Comparison of ENCODE assay signal across 18 cellular contexts in genomic region chr11:70029115-70029830, GRCh38. TPM values are rescaled to one million over a fixed set of nuclear protein-coding genes. Genes with fewer than 3 reads are reported as not detected.
DNase-seq lines count a peak whose midpoint lies in the region; ATAC-seq lines count a peak whose summit lies in the region.
"Had no signal": no experiment of that assay in that cellular context is flagged by ENCODE, and none has a peak within 500 bp of the region (broad histone marks: within the 10 kb centered on the region; RNA-seq: fewer than 3 reads in every experiment).

No MANE protein-coding gene starts in this region.

- H3K4me2 ChIP-seq in neuronal stem cell (ENCODE audit: insufficient read depth, low read length, poor library complexity, severe bottlenecking), result no peak overlapping the region

- no peak overlapping the region for H2AK5ac ChIP-seq in neuronal stem cell (ENCODE audit: low read depth, low read length)

- H3K4me3 ChIP-seq in MG63 (no peak overlapping the region), neuronal stem cell (ENCODE audit: low read length in 2 of 2) (no peak overlapping the region)
- H3K4me3 ChIP-seq: dorsolateral prefrontal cortex, esophagus muscularis mucosa had no signal

- ATAC-seq in left ventricle myocardium superior, result peak; percentile 34
- no peak for ATAC-seq in GM18519 (IDR thresholded peaks at IDR 0.05; ENCODE audit: low FRiP score, unreplicated experiment)
- ATAC-seq: activated T-cell treated with anti-CD3 and anti-CD28 coated beads, Interleukin-2, amount 50 U/mL, for 4 hours; CD8-positive, alpha-beta T cell; sciatic nerve had no signal

- H4K91ac ChIP-seq in neuronal stem cell (ENCODE audit: low read depth, low read length, poor library complexity), result peak overlapping the region; percentile 14

- peak overlapping the region; percentile 23 for H3K14ac ChIP-seq in neuronal stem cell (ENCODE audit: low read length)

- H3K27ac ChIP-seq in neuronal stem cell (replicated peaks; ENCODE audit: low read length), result no peak overlapping the region
- H3K27ac ChIP-seq: dorsolateral prefrontal cortex, esophagus muscularis mucosa, neutrophil had no signal

- peak; percentile 31 for DNase-seq in DMS79 (lab: John Stamatoyannopoulos, UW)
- DNase-seq in MG63, result peak; percentile 69
- no peak for DNase-seq in left ventricle myocardium superior
- no peak for DNase-seq in neuronal stem cell (ENCODE audit: low spot score)
- no peak for DNase-seq in activated CD4-positive, alpha-beta T cell treated with anti-CD3 and anti-CD28 coated beads, Interleukin-2, amount 50 U/mL, for 48 hours
- no peak for DNase-seq in activated CD4-positive, alpha-beta T cell treated with anti-CD3 and anti-CD28 coated beads for 48 hours
- DNase-seq in NCI-H2107 (lab: John Stamatoyannopoulos, UW), result no peak
- DNase-seq: ACHN; activated T-cell treated with anti-CD3 and anti-CD28 coated beads, Interleukin-2, amount 50 U/mL, for 4 hours; CD8-positive, alpha-beta T cell; dorsolateral prefrontal cortex; NCI-H2171; NCI-H82 had no signal

- H3K4me1 ChIP-seq in neuronal stem cell (ENCODE audit: control insufficient read depth in 2 of 2, insufficient read depth in 1 of 2, low read depth in 1 of 2, low read length in 2 of 2), result no peaks in the 10 kb centered on the region
- H3K4me1 ChIP-seq: esophagus muscularis mucosa had no signal

- peak overlapping the region; percentile 58 for H3K18ac ChIP-seq in neuronal stem cell (ENCODE audit: low read length)

- no peaks in the 10 kb centered on the region for H3K9me3 ChIP-seq in MG63
- no peaks in the 10 kb centered on the region for H3K9me3 ChIP-seq in neuronal stem cell (replicated peaks in 1 of 2; ENCODE audit: control insufficient read depth in 2 of 2, insufficient read depth in 1 of 2, low read depth in 1 of 2, low read length in 2 of 2)
- H3K9me3 ChIP-seq: esophagus muscularis mucosa, neutrophil had no signal

- no peak overlapping the region for H2AFZ ChIP-seq in neuronal stem cell (ENCODE audit: low read length)

- no peaks in the 10 kb centered on the region for H3K79me1 ChIP-seq in neuronal stem cell (ENCODE audit: low read depth, low read length)

- H3K4ac ChIP-seq in neuronal stem cell (ENCODE audit: low read length), result no peak overlapping the region

- intact Hi-C loops in left ventricle myocardium superior (cut with micrococcal nuclease), result no loop called here

- no CpG with 5 or more reads among the region's 13 CpGs for WGBS in neuronal stem cell (ENCODE audit: extremely low coverage in 2 of 2, insufficient read length in 2 of 2, insufficient replicate concordance in 1 of 2), 2 donors

- H3K27me3 ChIP-seq in MG63 (no peaks in the 10 kb centered on the region), neuronal stem cell (ENCODE audit: control insufficient read depth in 3 of 3, insufficient read depth in 3 of 3, low read depth in 1 of 3, low read length in 3 of 3) (peaks cover 0 to 6% (median 0%) of the 10 kb centered on the region in 3 experiments)
- H3K27me3 ChIP-seq: neutrophil had no signal

- no peak overlapping the region for H2BK15ac ChIP-seq in neuronal stem cell (ENCODE audit: low read length)

- H3K23ac ChIP-seq in neuronal stem cell (ENCODE audit: low read depth, low read length, poor library complexity), result no peak overlapping the region

- no peaks in the 10 kb centered on the region for H3K36me3 ChIP-seq in MG63
- H3K36me3 ChIP-seq in neuronal stem cell (replicated peaks in 1 of 2; ENCODE audit: control insufficient read depth in 2 of 2, insufficient read depth in 2 of 2, low read length in 2 of 2), result no peaks in the 10 kb centered on the region
- H3K36me3 ChIP-seq: esophagus muscularis mucosa, neutrophil had no signal

- H2BK120ac ChIP-seq in neuronal stem cell (ENCODE audit: low read depth, low read length), result no peak overlapping the region

- H2BK5ac ChIP-seq in neuronal stem cell (ENCODE audit: low read length), result no peak overlapping the region

- H4K8ac ChIP-seq in neuronal stem cell (ENCODE audit: low read depth, low read length), result no peak overlapping the region

- no peak overlapping the region for H2BK12ac ChIP-seq in neuronal stem cell (ENCODE audit: low read length)

- no peak overlapping the region for H3K9ac ChIP-seq in neuronal stem cell (ENCODE audit: low read depth, low read length, poor library complexity)

RNA-seq across cellular contexts. Expression of gene ANO1, which starts 48.8 kb away (rescaled TPM):
- 0.12 and 0.99 TPM in 2 replicates for total RNA-seq in MG63 (2014; rRNA removed; shearing (Covaris generic); ENCODE audit: low replicate concordance)
- 6.8 TPM for total RNA-seq in left ventricle myocardium superior
- polyA plus RNA-seq in neuronal stem cell (2013, experiment 1 of 2), result 0.20 TPM
- polyA plus RNA-seq in neuronal stem cell (2013, experiment 2 of 2), result 0.28 TPM
- total RNA-seq: CD8-positive, alpha-beta T cell; mononuclear cell had no signal

Comparison
In these comparisons a context has a peak if more than half of its experiments do, and no peak if none do; other contexts are left out.
1. DNase-seq: peak in DMS79 (single experiment) and MG63 (single experiment); none in left ventricle myocardium superior (single experiment), neuronal stem cell (single experiment), activated CD4-positive, alpha-beta T cell treated with anti-CD3 and anti-CD28 coated beads, Interleukin-2, amount 50 U/mL, for 48 hours (0 of 2), activated CD4-positive, alpha-beta T cell treated with anti-CD3 and anti-CD28 coated beads for 48 hours (single experiment) and NCI-H2107 (single experiment).